In genomic region chr6:35164868-35165267, GRCh38 we compare ENCODE assay signal across 26 cellular contexts. TPM values are rescaled to one million over a fixed set of nuclear protein-coding genes. Genes with fewer than 3 reads are reported as not detected.
"Had no signal": no experiment of that assay in that cellular context is flagged by ENCODE, and none has a peak within 500 bp of the region (broad histone marks: within the 10 kb centered on the region; RNA-seq: fewer than 3 reads in every experiment).

No MANE protein-coding gene starts in this region.

- H3K27ac ChIP-seq: brain microvascular endothelial cell, gastrocnemius medialis, heart left ventricle, left ventricle myocardium inferior, ovary, tibial artery had no signal

- H3K27ac Mint-ChIP-seq: activated CD4-positive, alpha-beta T cell treated with anti-CD3 and anti-CD28 coated beads, Interleukin-2, amount 10 ng/mL, durations not matched to agents 7 days and 5 days; activated CD8-positive, alpha-beta T cell treated with anti-CD3 and anti-CD28 coated beads, Interleukin-2, amount 10 ng/mL, durations not matched to agents 7 days and 5 days; activated naive CD4-positive, alpha-beta T cell treated with anti-CD3 and anti-CD28 coated beads, Interleukin-2, amount 10 ng/mL, durations not matched to agents 7 days and 5 days; activated naive CD8-positive, alpha-beta T cell treated with anti-CD3 and anti-CD28 coated beads, Interleukin-2, amount 50 U/mL, for 24 hours; memory B cell; naive B cell; T-helper 1 cell treated with Interleukin-12 subunit alpha and Interleukin-12 subunit beta and Interleukin-4 antibody, amounts not matched to agents 30 μg/mL and 1 μg/mL, for 36 hours had no signal

- H3K4me1 Mint-ChIP-seq: activated CD4-positive, alpha-beta T cell treated with anti-CD3 and anti-CD28 coated beads, Interleukin-2, amount 10 ng/mL, durations not matched to agents 7 days and 5 days; activated naive CD4-positive, alpha-beta T cell treated with anti-CD3 and anti-CD28 coated beads, Interleukin-2, amount 10 ng/mL, durations not matched to agents 7 days and 5 days; activated naive CD8-positive, alpha-beta T cell treated with anti-CD3 and anti-CD28 coated beads, Interleukin-2, amount 50 U/mL, for 24 hours; central memory CD8-positive, alpha-beta T cell; memory B cell had no signal

- H3K36me3 Mint-ChIP-seq: activated naive CD4-positive, alpha-beta T cell treated with anti-CD3 and anti-CD28 coated beads, Interleukin-2, amount 10 ng/mL, durations not matched to agents 7 days and 5 days had no signal

- H3K27me3 ChIP-seq: brain microvascular endothelial cell, colonic mucosa, gastrocnemius medialis, heart left ventricle, ovary, tibial artery had no signal

- H3K4me3 ChIP-seq: colonic mucosa, gastrocnemius medialis, heart left ventricle, left ventricle myocardium inferior, ovary, smooth muscle cell, tibial artery had no signal

- H3K9me3 ChIP-seq: colonic mucosa, gastrocnemius medialis, heart left ventricle, left ventricle myocardium inferior, ovary, tibial artery had no signal

- DNase-seq: activated CD4-positive, alpha-beta T cell treated with anti-CD3 and anti-CD28 coated beads, Interleukin-2, amount 10 ng/mL, durations not matched to agents 7 days and 5 days; activated CD8-positive, alpha-beta T cell treated with anti-CD3 and anti-CD28 coated beads, Interleukin-2, amount 10 ng/mL, durations not matched to agents 7 days and 5 days; activated effector memory CD4-positive, alpha-beta T cell treated with Interleukin-2 at 50 U/mL for 16 hours; activated naive CD4-positive, alpha-beta T cell treated with anti-CD3 and anti-CD28 coated beads, Interleukin-2, amount 10 ng/mL, durations not matched to agents 7 days and 5 days; activated naive CD8-positive, alpha-beta T cell treated with anti-CD3 and anti-CD28 coated beads, Interleukin-2, amount 50 U/mL, for 24 hours; activated T-cell treated with anti-CD3 and anti-CD28 coated beads, Interleukin-2, amount 50 U/mL, for 48 hours; aorta; brain microvascular endothelial cell; erythroblast; gastrocnemius medialis; heart left ventricle; kidney glomerular epithelial cell; left ventricle myocardium inferior; naive B cell; ovary; stimulated activated CD4-positive, alpha-beta T cell treated with anti-CD3 and anti-CD28 coated beads, Interleukin-4, amount 100 ng/mL, for 1 hour; tibial artery had no signal

- H3K4me3 Mint-ChIP-seq: activated CD4-positive, alpha-beta T cell treated with anti-CD3 and anti-CD28 coated beads, Interleukin-2, amount 10 ng/mL, durations not matched to agents 7 days and 5 days; activated CD8-positive, alpha-beta T cell treated with anti-CD3 and anti-CD28 coated beads, Interleukin-2, amount 10 ng/mL, durations not matched to agents 7 days and 5 days; activated naive CD4-positive, alpha-beta T cell treated with anti-CD3 and anti-CD28 coated beads, Interleukin-2, amount 10 ng/mL, durations not matched to agents 7 days and 5 days; activated naive CD8-positive, alpha-beta T cell treated with anti-CD3 and anti-CD28 coated beads, Interleukin-2, amount 50 U/mL, for 24 hours; central memory CD8-positive, alpha-beta T cell; memory B cell; naive B cell; T-helper 1 cell treated with Interleukin-12 subunit alpha and Interleukin-12 subunit beta and Interleukin-4 antibody, amounts not matched to agents 30 μg/mL and 1 μg/mL, for 36 hours had no signal

- ATAC-seq: activated CD4-positive, CD25-positive, alpha-beta regulatory T cell treated with anti-CD3 and anti-CD28 coated beads, Interleukin-2, amount 50 U/mL, for 24 hours; activated CD8-positive, alpha-beta T cell treated with anti-CD3 and anti-CD28 coated beads, Interleukin-2, amount 10 ng/mL, durations not matched to agents 7 days and 5 days; activated naive CD8-positive, alpha-beta T cell treated with anti-CD3 and anti-CD28 coated beads, Interleukin-2, amount 50 U/mL, for 24 hours; gastrocnemius medialis; heart left ventricle; sciatic nerve had no signal

- H3K36me3 ChIP-seq: brain microvascular endothelial cell, colonic mucosa, gastrocnemius medialis, heart left ventricle, left ventricle myocardium inferior, ovary, tibial artery had no signal

RNA-seq across cellular contexts. Expression of gene TCP11, which starts 23.7 kb away (rescaled TPM):
- total RNA-seq: activated CD4-positive, alpha-beta T cell treated with anti-CD3 and anti-CD28 coated beads, Interleukin-2, amount 10 ng/mL, durations not matched to agents 7 days and 5 days; activated CD8-positive, alpha-beta T cell treated with anti-CD3 and anti-CD28 coated beads, Interleukin-2, amount 10 ng/mL, durations not matched to agents 7 days and 5 days; colonic mucosa; heart left ventricle; left ventricle myocardium inferior; mononuclear cell; sciatic nerve; smooth muscle cell; subcutaneous adipose tissue had no signal

RNA-seq across cellular contexts. Expression of gene SCUBE3, which starts 48.9 kb away (rescaled TPM):
- total RNA-seq: activated CD4-positive, alpha-beta T cell treated with anti-CD3 and anti-CD28 coated beads, Interleukin-2, amount 10 ng/mL, durations not matched to agents 7 days and 5 days; mononuclear cell had no signal
